8 cellular contexts compared by ENCODE assay signal in genomic region chr9:111898331-111899096, GRCh38. TPM values are rescaled to one million over a fixed set of nuclear protein-coding genes. Genes with fewer than 3 reads are reported as not detected.
DNase-seq lines count a peak whose midpoint lies in the region; ATAC-seq and TF ChIP-seq lines count a peak whose summit lies in the region.

No MANE protein-coding gene starts in this region.

- TF ChIP-seq CTCF in Panc1 (IDR thresholded peaks at IDR 0.05) (no peak), fibroblast of villous mesenchyme (IDR thresholded peaks at IDR 0.05; ENCODE audit: insufficient read depth, low read depth, low read length) (no peak)

- no peaks in the 10 kb centered on the region for H3K27me3 ChIP-seq in Panc1 (ENCODE audit: control insufficient read depth, insufficient read depth, low read length)

- CTCF ChIA-PET in Panc1 (lab: Charles Lee) = no interaction called here

- H3K4me3 ChIP-seq in GM08714 (ENCODE audit: low read length) (peak overlapping the region; percentile 92; the same call in 1 of the 2 replicates), Panc1 (ENCODE audit: low read depth in 2 of 2, low read length in 2 of 2) (peak overlapping the region; percentile 68 to 91), fibroblast of villous mesenchyme (ENCODE audit: low read depth, low read length) (peak overlapping the region; percentile 87), skin epidermis (peak overlapping the region; percentile 79 to 98 (median 89))

- ATAC-seq in Panc1 = no peak
- ATAC-seq in HG03097 (IDR thresholded peaks at IDR 0.05; ENCODE audit: low FRiP score, unreplicated experiment) = no peak

- peaks cover 27% of the 10 kb centered on the region for H3K4me1 ChIP-seq in Panc1 (ENCODE audit: control insufficient read depth, insufficient read depth, low read length)

- intact Hi-C loops in Panc1 (cut with micrococcal nuclease; ENCODE audit: unreplicated experiment) = no loop called here

- in situ Hi-C loops in Panc1 (cut with HindIII; ENCODE audit: low pct_unique_long_range_greater_than_20kb, low sequenced_read_pairs) = no loop called here

- DNase-seq in Panc1 (ENCODE audit: low read depth, low spot score) = no peak
- no peak for DNase-seq in fibroblast of villous mesenchyme (ENCODE audit: low read depth)
- no peak for DNase-seq in AML-193 (lab: John Stamatoyannopoulos, UW)
- DNase-seq in GM03348 (ENCODE audit: low spot score) = no peak
- no peak for DNase-seq in anterior cingulate cortex (lab: John Stamatoyannopoulos, UW)

- POLR2A ChIA-PET in Panc1 (lab: Charles Lee) = interaction anchor here (0.5 kb wide), 1 partner anchor 21 kb away, joined by 5 read pairs; no protein-coding TSS in a partner anchor

- H3K27ac ChIP-seq in Panc1 (ENCODE audit: low read length) (peak overlapping the region; percentile 91), skin epidermis (peak overlapping the region in 20 of 21 experiments; percentile 46 to 99 (median 95))

- H3K36me3 ChIP-seq in Panc1 (ENCODE audit: control insufficient read depth, insufficient read depth, low read length) = no peaks in the 10 kb centered on the region; the same call in 1 of the 2 replicates

- BruUV-seq in Panc1 (replicated peaks; lab: Mats Ljungman, UMichigan) = TSS peak; percentile 70

- H3K9me3 ChIP-seq in Panc1 (ENCODE audit: control insufficient read depth, insufficient read depth, low read depth, low read length) = no peaks in the 10 kb centered on the region

RNA-seq across cellular contexts. Expression of gene UGCG, which starts 1.9 kb away (rescaled TPM):
- 46.0 TPM for total RNA-seq in Panc1 (2021; ENCODE audit: unreplicated experiment)
- 21.3 TPM for polyA plus RNA-seq in Panc1 (2012; ENCODE audit: insufficient read length)
- 179 and 399 TPM in 2 replicates for total RNA-seq in fibroblast of villous mesenchyme
